11 cellular contexts compared by ENCODE assay signal in the genomic region with DNA sequence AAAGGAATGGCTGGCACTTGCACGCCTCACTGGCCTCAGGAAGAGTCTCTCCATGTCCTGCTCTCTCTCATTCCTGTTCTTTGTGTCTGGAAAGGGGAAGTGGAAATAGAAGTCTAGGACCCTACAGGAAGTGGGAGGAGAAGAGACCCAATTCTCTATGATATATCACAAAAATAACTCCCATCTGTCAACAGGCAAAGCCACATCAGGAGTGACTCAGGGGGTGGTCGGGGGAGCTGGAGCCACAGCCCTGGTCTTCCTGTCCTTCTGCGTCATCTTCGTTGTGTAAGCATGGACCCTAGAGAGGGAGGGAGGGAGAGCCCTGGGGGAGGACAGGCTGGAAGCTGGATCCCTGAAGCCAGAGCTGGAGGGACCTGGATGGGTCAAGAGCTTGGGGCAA. TPM values are rescaled to one million over a fixed set of nuclear protein-coding genes. Genes with fewer than 3 reads are reported as not detected.
DNase-seq lines count a peak whose midpoint lies in the region; ATAC-seq and TF ChIP-seq lines count a peak whose summit lies in the region.
"Had no signal": no experiment of that assay in that cellular context is flagged by ENCODE, and none has a peak within 500 bp of the region (broad histone marks: within the 10 kb centered on the region; RNA-seq: fewer than 3 reads in every experiment).

No MANE protein-coding gene starts in this region.

- no peak for ATAC-seq in activated CD8-positive, alpha-beta T cell treated with anti-CD3 and anti-CD28 coated beads, Interleukin-2, amount 10 ng/mL, durations not matched to agents 7 days and 5 days
- peak; percentile 20 for ATAC-seq in left lobe of liver
- ATAC-seq in upper lobe of left lung (ENCODE audit: low FRiP score in 2 of 2), result peak in 1 of 2 donors; percentile 38

- no peak for TF ChIP-seq CTCF in upper lobe of left lung (IDR thresholded peaks at IDR 0.05)

- H3K27me3 Mint-ChIP-seq in activated naive CD4-positive, alpha-beta T cell treated with anti-CD3 and anti-CD28 coated beads, Interleukin-2, amount 50 U/mL, for 24 hours, result no peaks in the 10 kb centered on the region
- H3K27me3 Mint-ChIP-seq in activated CD8-positive, alpha-beta T cell treated with anti-CD3 and anti-CD28 coated beads, Interleukin-2, amount 10 ng/mL, durations not matched to agents 7 days and 5 days (ENCODE audit: low read depth), result peaks cover 3% of the 10 kb centered on the region
- peaks cover 9% of the 10 kb centered on the region for H3K27me3 Mint-ChIP-seq in activated T-helper 1 cell treated with anti-CD3 and anti-CD28 coated beads, Interleukin-12 subunit alpha, Interleukin-12 subunit beta, Interleukin-2, Interleukin-4 antibody, amounts not matched to agents 30 ng/mL and 10 ng/mL and 1 ng/mL, durations not matched to agents 14 hours and 24 hours and 36 hours (ENCODE audit: insufficient read depth)

- H3K4me1 ChIP-seq in upper lobe of left lung, result peaks cover 28 to 52% (median 43%) of the 10 kb centered on the region in 4 donors

- H3K4me1 Mint-ChIP-seq in activated naive CD4-positive, alpha-beta T cell treated with anti-CD3 and anti-CD28 coated beads, Interleukin-2, amount 50 U/mL, for 24 hours, result peaks cover 94% of the 10 kb centered on the region
- peaks cover 86% of the 10 kb centered on the region for H3K4me1 Mint-ChIP-seq in activated CD8-positive, alpha-beta T cell treated with anti-CD3 and anti-CD28 coated beads, Interleukin-2, amount 10 ng/mL, durations not matched to agents 7 days and 5 days (ENCODE audit: low read depth)
- H3K4me1 Mint-ChIP-seq in activated T-helper 1 cell treated with anti-CD3 and anti-CD28 coated beads, Interleukin-12 subunit alpha, Interleukin-12 subunit beta, Interleukin-2, Interleukin-4 antibody, amounts not matched to agents 30 ng/mL and 10 ng/mL and 1 ng/mL, durations not matched to agents 14 hours and 24 hours and 36 hours (ENCODE audit: low read depth), result peaks cover 39% of the 10 kb centered on the region

- H3K36me3 Mint-ChIP-seq in activated naive CD4-positive, alpha-beta T cell treated with anti-CD3 and anti-CD28 coated beads, Interleukin-2, amount 50 U/mL, for 24 hours, result no peaks in the 10 kb centered on the region
- H3K36me3 Mint-ChIP-seq in activated CD8-positive, alpha-beta T cell treated with anti-CD3 and anti-CD28 coated beads, Interleukin-2, amount 10 ng/mL, durations not matched to agents 7 days and 5 days (ENCODE audit: low read depth), result peaks cover 3% of the 10 kb centered on the region
- H3K36me3 Mint-ChIP-seq in activated T-helper 1 cell treated with anti-CD3 and anti-CD28 coated beads, Interleukin-12 subunit alpha, Interleukin-12 subunit beta, Interleukin-2, Interleukin-4 antibody, amounts not matched to agents 30 ng/mL and 10 ng/mL and 1 ng/mL, durations not matched to agents 14 hours and 24 hours and 36 hours (ENCODE audit: low read depth), result no peaks in the 10 kb centered on the region
- H3K36me3 Mint-ChIP-seq: IgD-negative memory B cell had no signal

- H3K9me3 Mint-ChIP-seq in activated naive CD4-positive, alpha-beta T cell treated with anti-CD3 and anti-CD28 coated beads, Interleukin-2, amount 50 U/mL, for 24 hours, result no peaks in the 10 kb centered on the region
- no peaks in the 10 kb centered on the region for H3K9me3 Mint-ChIP-seq in activated CD8-positive, alpha-beta T cell treated with anti-CD3 and anti-CD28 coated beads, Interleukin-2, amount 10 ng/mL, durations not matched to agents 7 days and 5 days (ENCODE audit: insufficient read depth)
- no peaks in the 10 kb centered on the region for H3K9me3 Mint-ChIP-seq in activated T-helper 1 cell treated with anti-CD3 and anti-CD28 coated beads, Interleukin-12 subunit alpha, Interleukin-12 subunit beta, Interleukin-2, Interleukin-4 antibody, amounts not matched to agents 30 ng/mL and 10 ng/mL and 1 ng/mL, durations not matched to agents 14 hours and 24 hours and 36 hours

- H3K27ac ChIP-seq in upper lobe of left lung, result peak overlapping the region; percentile 71 to 90 (median 81)
- H3K27ac ChIP-seq: thyroid gland had no signal

- POLR2A ChIA-PET in activated CD8-positive, alpha-beta T cell treated with anti-CD3 and anti-CD28 coated beads, Interleukin-2, amount 10 ng/mL, durations not matched to agents 7 days and 5 days (lab: Charles Lee), result no interaction called here

- peak overlapping the region in 1 of 4 donors; percentile 46 for H3K4me3 ChIP-seq in upper lobe of left lung
- H3K4me3 ChIP-seq: thyroid gland had no signal

- WGBS in upper lobe of left lung, 2 donors, result 48 to 66% methylated on average over 4 of the region's 4 CpGs

- peak overlapping the region; percentile 90 for H3K27ac Mint-ChIP-seq in activated naive CD4-positive, alpha-beta T cell treated with anti-CD3 and anti-CD28 coated beads, Interleukin-2, amount 50 U/mL, for 24 hours
- peak overlapping the region; percentile 62 for H3K27ac Mint-ChIP-seq in activated CD8-positive, alpha-beta T cell treated with anti-CD3 and anti-CD28 coated beads, Interleukin-2, amount 10 ng/mL, durations not matched to agents 7 days and 5 days
- no peak overlapping the region for H3K27ac Mint-ChIP-seq in activated T-helper 1 cell treated with anti-CD3 and anti-CD28 coated beads, Interleukin-12 subunit alpha, Interleukin-12 subunit beta, Interleukin-2, Interleukin-4 antibody, amounts not matched to agents 30 ng/mL and 10 ng/mL and 1 ng/mL, durations not matched to agents 14 hours and 24 hours and 36 hours

- intact Hi-C loops in activated T-helper 1 cell treated with anti-CD3 and anti-CD28 coated beads, Interleukin-12 subunit alpha, Interleukin-12 subunit beta, Interleukin-2, Interleukin-4 antibody, amounts not matched to agents 30 ng/mL and 10 ng/mL and 1 ng/mL, durations not matched to agents 14 hours and 24 hours and 36 hours (cut with micrococcal nuclease), result loop anchor here (2.0 kb wide), 1 partner anchor 13 kb away; no protein-coding TSS in a partner anchor

- H3K27me3 ChIP-seq in upper lobe of left lung, result no peaks in the 10 kb centered on the region

- no peaks in the 10 kb centered on the region for H3K36me3 ChIP-seq in upper lobe of left lung
- H3K36me3 ChIP-seq: thyroid gland had no signal

- DNase-seq in activated naive CD4-positive, alpha-beta T cell treated with Interleukin-2 at 50 U/mL for 16 hours, result no peak
- no peak for DNase-seq in activated CD8-positive, alpha-beta T cell treated with anti-CD3 and anti-CD28 coated beads, Interleukin-2, amount 10 ng/mL, durations not matched to agents 7 days and 5 days
- DNase-seq in left lobe of liver (ENCODE audit: low spot score) (no peak), upper lobe of left lung (peak in 1 of 2 donors; percentile 69), HPDE6-E6E7 (ENCODE audit: extremely low spot score) (no peak)
- DNase-seq in activated T-helper 1 cell treated with anti-CD3 and anti-CD28 coated beads, Interleukin-12 subunit alpha, Interleukin-12 subunit beta, Interleukin-2, Interleukin-4 antibody, amounts not matched to agents 30 ng/mL and 10 ng/mL and 1 ng/mL, durations not matched to agents 14 hours and 24 hours and 36 hours (ENCODE audit: low spot score), result no peak
- no peak for DNase-seq in activated CD8-positive, alpha-beta memory T cell treated with anti-CD3 and anti-CD28 coated beads, Interleukin-2, amount 50 U/mL, for 4 hours
- DNase-seq: effector CD4-positive, alpha-beta T cell; thyroid gland had no signal

- TF ChIP-seq EP300 in upper lobe of left lung (IDR thresholded peaks at IDR 0.05), result no peak

- no peaks in the 10 kb centered on the region for H3K9me3 ChIP-seq in upper lobe of left lung
- H3K9me3 ChIP-seq: thyroid gland had no signal

- TF ChIP-seq POLR2A in upper lobe of left lung (IDR thresholded peaks at IDR 0.05), result peak in 1 of 4 donors; percentile 80

- CTCF ChIA-PET in activated CD8-positive, alpha-beta T cell treated with anti-CD3 and anti-CD28 coated beads, Interleukin-2, amount 10 ng/mL, durations not matched to agents 7 days and 5 days (lab: Charles Lee), result interaction anchor here (1.8 kb wide), 1 partner anchor 14 kb away, joined by 4 read pairs; no protein-coding TSS in a partner anchor

- H3K4me3 Mint-ChIP-seq in activated naive CD4-positive, alpha-beta T cell treated with anti-CD3 and anti-CD28 coated beads, Interleukin-2, amount 50 U/mL, for 24 hours, result peak overlapping the region; percentile 33
- no peak overlapping the region for H3K4me3 Mint-ChIP-seq in activated CD8-positive, alpha-beta T cell treated with anti-CD3 and anti-CD28 coated beads, Interleukin-2, amount 10 ng/mL, durations not matched to agents 7 days and 5 days
- H3K4me3 Mint-ChIP-seq in activated T-helper 1 cell treated with anti-CD3 and anti-CD28 coated beads, Interleukin-12 subunit alpha, Interleukin-12 subunit beta, Interleukin-2, Interleukin-4 antibody, amounts not matched to agents 30 ng/mL and 10 ng/mL and 1 ng/mL, durations not matched to agents 14 hours and 24 hours and 36 hours, result no peak overlapping the region

RNA-seq across cellular contexts. Expression of a gene that starts 3.0 kb away (rescaled TPM):
- total RNA-seq in activated CD8-positive, alpha-beta T cell treated with anti-CD3 and anti-CD28 coated beads, Interleukin-2, amount 10 ng/mL, durations not matched to agents 7 days and 5 days, result under 1 TPM; 0.58 to 0.60 TPM
- 4.8 TPM for total RNA-seq in left lobe of liver
- 10 to 100 TPM in 5 of 6 donors, 1 to 10 TPM in 1; 6.8 to 47.1 (median 24.6) TPM for total RNA-seq in upper lobe of left lung
- 0.29 and 0.42 TPM in 2 replicates for total RNA-seq in activated T-helper 1 cell treated with anti-CD3 and anti-CD28 coated beads, Interleukin-12 subunit alpha, Interleukin-12 subunit beta, Interleukin-2, Interleukin-4 antibody, amounts not matched to agents 30 ng/mL and 10 ng/mL and 1 ng/mL, durations not matched to agents 14 hours and 24 hours and 36 hours

RNA-seq across cellular contexts. Expression of a gene that starts 14.3 kb away (rescaled TPM):
- total RNA-seq in activated CD8-positive, alpha-beta T cell treated with anti-CD3 and anti-CD28 coated beads, Interleukin-2, amount 10 ng/mL, durations not matched to agents 7 days and 5 days, result not detected
- total RNA-seq in left lobe of liver, result 3.8 TPM
- 10 to 100 TPM in 1 of 6 donors, 1 to 10 TPM in 5; 3.4 to 10.9 (median 8.1) TPM for total RNA-seq in upper lobe of left lung
- total RNA-seq in activated T-helper 1 cell treated with anti-CD3 and anti-CD28 coated beads, Interleukin-12 subunit alpha, Interleukin-12 subunit beta, Interleukin-2, Interleukin-4 antibody, amounts not matched to agents 30 ng/mL and 10 ng/mL and 1 ng/mL, durations not matched to agents 14 hours and 24 hours and 36 hours, result not detected in 2 replicates

RNA-seq across cellular contexts. Expression of a gene that starts 19.5 kb away (rescaled TPM):
- 1 to 10 TPM; 8.7 to 10.0 TPM for total RNA-seq in activated CD8-positive, alpha-beta T cell treated with anti-CD3 and anti-CD28 coated beads, Interleukin-2, amount 10 ng/mL, durations not matched to agents 7 days and 5 days
- total RNA-seq in left lobe of liver (4.4 TPM), upper lobe of left lung (10 to 100 TPM in 5 of 6 donors, 1 to 10 TPM in 1; 9.5 to 23.0 (median 15.1) TPM)
- 12.5 and 14.0 TPM in 2 replicates for total RNA-seq in activated T-helper 1 cell treated with anti-CD3 and anti-CD28 coated beads, Interleukin-12 subunit alpha, Interleukin-12 subunit beta, Interleukin-2, Interleukin-4 antibody, amounts not matched to agents 30 ng/mL and 10 ng/mL and 1 ng/mL, durations not matched to agents 14 hours and 24 hours and 36 hours

RNA-seq across cellular contexts. Expression of a gene that starts 45.1 kb away (rescaled TPM):
- total RNA-seq in activated CD8-positive, alpha-beta T cell treated with anti-CD3 and anti-CD28 coated beads, Interleukin-2, amount 10 ng/mL, durations not matched to agents 7 days and 5 days, result under 1 TPM in 1 of 2 experiments, not detected in 1; 0.57 TPM
- total RNA-seq in left lobe of liver, result not detected
- total RNA-seq in upper lobe of left lung, result 1 to 10 TPM in 3 of 6 donors, not detected in 3; 1.2 to 2.1 (median 2.0) TPM
- total RNA-seq in activated T-helper 1 cell treated with anti-CD3 and anti-CD28 coated beads, Interleukin-12 subunit alpha, Interleukin-12 subunit beta, Interleukin-2, Interleukin-4 antibody, amounts not matched to agents 30 ng/mL and 10 ng/mL and 1 ng/mL, durations not matched to agents 14 hours and 24 hours and 36 hours, result 0.64 and 1.2 TPM in 2 replicates
- total RNA-seq: thyroid gland had no signal
